In the genomic region with DNA sequence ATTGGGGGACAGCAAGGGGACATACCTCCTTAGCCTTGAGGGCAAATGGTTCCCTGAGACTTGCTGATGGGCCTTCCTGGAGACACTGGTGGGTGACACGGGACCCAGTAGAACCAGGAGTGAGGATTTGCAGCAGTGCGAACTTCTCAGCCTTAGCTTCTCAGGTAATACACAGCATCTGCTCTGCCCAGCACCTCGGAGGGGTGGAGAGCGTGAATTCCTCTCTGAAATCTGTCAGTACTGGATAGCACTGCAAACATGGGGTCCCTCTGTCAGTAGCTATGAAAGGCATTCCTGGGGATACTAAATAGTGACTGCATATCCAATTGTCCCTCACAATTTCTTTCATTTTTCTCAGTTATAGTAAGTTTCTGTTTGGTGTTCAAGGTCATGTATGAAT, we compare ENCODE assay signal across 2 cellular contexts.
TF ChIP-seq lines count a peak whose summit lies in the region.

No MANE protein-coding gene starts in this region.

TF ChIP-seq in GM23338, 12 proteins besides CTCF, POLR2A, EP300 and RAD21:
- TF ChIP-seq ZNF331 (CRISPR knock-in tag; IDR thresholded peaks at IDR 0.05; ENCODE audit: low read depth) (no peak), JUNB (IDR thresholded peaks at IDR 0.05; ENCODE audit: unreplicated experiment) (no peak), EZH2phosphoT487 (IDR thresholded peaks at IDR 0.05; ENCODE audit: unreplicated experiment) (no peak), ZNF114 (CRISPR knock-in tag; IDR thresholded peaks at IDR 0.05) (no peak), NANOG (IDR thresholded peaks at IDR 0.05; ENCODE audit: borderline replicate concordance) (no peak), POLR2AphosphoS5 (IDR thresholded peaks at IDR 0.05; ENCODE audit: low read depth) (no peak)
- TF ChIP-seq, protein P1, sequence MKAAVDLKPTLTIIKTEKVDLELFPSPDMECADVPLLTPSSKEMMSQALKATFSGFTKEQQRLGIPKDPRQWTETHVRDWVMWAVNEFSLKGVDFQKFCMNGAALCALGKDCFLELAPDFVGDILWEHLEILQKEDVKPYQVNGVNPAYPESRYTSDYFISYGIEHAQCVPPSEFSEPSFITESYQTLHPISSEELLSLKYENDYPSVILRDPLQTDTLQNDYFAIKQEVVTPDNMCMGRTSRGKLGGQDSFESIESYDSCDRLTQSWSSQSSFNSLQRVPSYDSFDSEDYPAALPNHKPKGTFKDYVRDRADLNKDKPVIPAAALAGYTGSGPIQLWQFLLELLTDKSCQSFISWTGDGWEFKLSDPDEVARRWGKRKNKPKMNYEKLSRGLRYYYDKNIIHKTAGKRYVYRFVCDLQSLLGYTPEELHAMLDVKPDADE (IDR thresholded peaks at IDR 0.05): no peak

TF ChIP-seq in IMR-90, 13 proteins besides CTCF, POLR2A, EP300 and RAD21:
- TF ChIP-seq CHD1 (IDR thresholded peaks at IDR 0.05; ENCODE audit: low read depth, low read length): no peak
- no peak for TF ChIP-seq SMC3 (IDR thresholded peaks at IDR 0.05; ENCODE audit: low read depth, low read length)
- TF ChIP-seq BHLHE40 (IDR thresholded peaks at IDR 0.05; ENCODE audit: low read depth, low read length): no peak
- TF ChIP-seq MAFK (IDR thresholded peaks at IDR 0.05; ENCODE audit: low read depth, low read length): no peak
- no peak for TF ChIP-seq FOS (IDR thresholded peaks at IDR 0.05; ENCODE audit: low read depth, low read length)
- TF ChIP-seq RFX5 (IDR thresholded peaks at IDR 0.05; ENCODE audit: low read depth, low read length): no peak
- no peak for TF ChIP-seq MXI1 (IDR thresholded peaks at IDR 0.05; ENCODE audit: borderline replicate concordance, low read depth, low read length)
- TF ChIP-seq CEBPB (IDR thresholded peaks at IDR 0.05; ENCODE audit: low read depth, low read length): no peak
